Comparison of ENCODE assay signal across 13 cellular contexts in the genomic region with DNA sequence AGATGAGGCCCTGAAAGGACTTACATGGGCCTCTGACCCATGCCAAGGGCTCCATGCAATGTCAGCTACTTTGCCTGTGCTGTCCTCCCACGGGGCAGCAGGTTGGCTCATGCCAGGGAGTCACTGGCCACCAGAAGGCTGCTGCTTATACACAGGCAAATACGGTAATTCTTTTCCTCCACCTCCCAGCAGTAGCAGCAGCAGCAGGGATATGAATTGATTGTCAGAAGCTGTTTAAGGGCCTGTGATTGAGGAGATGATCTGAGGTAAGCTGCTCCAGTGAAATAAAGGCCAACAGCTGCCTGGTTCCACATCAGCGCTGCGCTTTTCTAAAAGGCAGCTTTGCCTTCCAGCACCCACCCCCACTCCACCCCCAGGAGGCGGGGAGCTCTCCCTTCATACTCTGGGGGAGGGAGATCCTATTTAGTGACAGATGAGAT.
DNase-seq lines count a peak whose midpoint lies in the region; ATAC-seq and TF ChIP-seq lines count a peak whose summit lies in the region.
"Had no signal": no experiment of that assay in that cellular context is flagged by ENCODE, and none has a peak within 500 bp of the region (broad histone marks: within the 10 kb centered on the region; RNA-seq: fewer than 3 reads in every experiment).

No MANE protein-coding gene starts in this region.

- CTCF ChIA-PET in MCF 10A (lab: Yijun Ruan, JAX), result no interaction called here

- no peaks in the 10 kb centered on the region for H3K36me3 ChIP-seq in breast epithelium
- H3K36me3 ChIP-seq in testis (ENCODE audit: low read depth, missing control alignments), result no peaks in the 10 kb centered on the region
- H3K36me3 ChIP-seq: left lung had no signal

- H3K27ac ChIP-seq in breast epithelium (no peak overlapping the region), testis (no peak overlapping the region)
- H3K27ac ChIP-seq: left lung had no signal

- 68 to 71% methylated on average over 5 of the region's 5 CpGs for WGBS in testis, 2 donors

- intact Hi-C loops in MCF 10A (cut with micrococcal nuclease) (no loop called here), breast epithelium (cut with DNase I; ENCODE audit: low total_unique reads) (no loop called here), testis (cut with DNase I; ENCODE audit: low total_unique reads) (no loop called here), cardiac septum (cut with DNase I) (no loop called here)

- no peaks in the 10 kb centered on the region for H3K4me1 ChIP-seq in breast epithelium
- no peaks in the 10 kb centered on the region for H3K4me1 ChIP-seq in testis
- H3K4me1 ChIP-seq: left lung had no signal

- POLR2A ChIA-PET in MCF 10A (lab: Yijun Ruan, JAX), result no interaction called here

- no peak overlapping the region for H3K4me3 ChIP-seq in breast epithelium
- H3K4me3 ChIP-seq in testis, result no peak overlapping the region
- H3K4me3 ChIP-seq: left lung had no signal

- DNase-seq in MCF 10A (ENCODE audit: unreplicated experiment), result peak; percentile 19
- no peak for DNase-seq in breast epithelium (ENCODE audit: low spot score in 2 of 2)
- peak; percentile 79 for DNase-seq in NCI-H69 (lab: John Stamatoyannopoulos, UW)
- peak; percentile 59 for DNase-seq in ecto neural progenitor cell (ENCODE audit: low spot score)
- peak; percentile 17 for DNase-seq in testis
- DNase-seq in globus pallidus (ENCODE audit: low spot score), result no peak
- DNase-seq in cardiac septum (ENCODE audit: low spot score), result no peak
- DNase-seq: ACHN; activated CD8-positive, alpha-beta memory T cell treated with anti-CD3 and anti-CD28 coated beads, Interleukin-2, amount 50 U/mL, for 4 hours; left lung; NCI-H526 treated with DMSO at 0.1 percent for 48 hours; T-helper 17 cell had no signal

- H3K9me3 Mint-ChIP-seq in MCF 10A (ENCODE audit: unreplicated experiment), result no peaks in the 10 kb centered on the region

- TF ChIP-seq POLR2A in breast epithelium (IDR thresholded peaks at IDR 0.05), result no peak
- TF ChIP-seq POLR2A in testis (IDR thresholded peaks at IDR 0.05), result no peak

- TF ChIP-seq CTCF in MCF 10A (IDR thresholded peaks at IDR 0.05; ENCODE audit: unreplicated experiment), result no peak
- TF ChIP-seq CTCF in breast epithelium (IDR thresholded peaks at IDR 0.05), result no peak
- TF ChIP-seq CTCF in testis (IDR thresholded peaks at IDR 0.05), result no peak

- no peaks in the 10 kb centered on the region for H3K36me3 Mint-ChIP-seq in MCF 10A (ENCODE audit: insufficient read depth, unreplicated experiment)

- H3K4me1 Mint-ChIP-seq in MCF 10A (ENCODE audit: insufficient read depth, unreplicated experiment), result peaks cover 19% of the 10 kb centered on the region

- peaks cover 26% of the 10 kb centered on the region for H3K27me3 Mint-ChIP-seq in MCF 10A (ENCODE audit: insufficient read depth, unreplicated experiment)

- H3K9me3 ChIP-seq in breast epithelium, result no peaks in the 10 kb centered on the region
- H3K9me3 ChIP-seq in testis, result no peaks in the 10 kb centered on the region
- H3K9me3 ChIP-seq: left lung had no signal

- H3K27me3 ChIP-seq in breast epithelium (no peaks in the 10 kb centered on the region), testis (no peaks in the 10 kb centered on the region)
- H3K27me3 ChIP-seq: left lung had no signal

- BruUV-seq in MCF 10A (replicated peaks; lab: Mats Ljungman, UMichigan), result no TSS peak

- ATAC-seq in HG02678 (IDR thresholded peaks at IDR 0.05; ENCODE audit: unreplicated experiment), result no peak
- ATAC-seq: left lung, T-helper 17 cell had no signal

- H3K27ac Mint-ChIP-seq in MCF 10A (ENCODE audit: low read depth, unreplicated experiment), result no peak overlapping the region
- H3K27ac Mint-ChIP-seq: T-helper 17 cell had no signal

- H3K4me3 Mint-ChIP-seq in MCF 10A (ENCODE audit: unreplicated experiment), result no peak overlapping the region
- H3K4me3 Mint-ChIP-seq: T-helper 17 cell had no signal

Comparison
In these comparisons a context has a peak if more than half of its experiments do, and no peak if none do; other contexts are left out.
1. DNase-seq: peak in MCF 10A (single experiment), NCI-H69 (single experiment), ecto neural progenitor cell (single experiment) and testis (single experiment); none in breast epithelium (0 of 2), globus pallidus (single experiment) and cardiac septum (single experiment).